ENCODE assay signal across 1 cellular context in genomic region chr17:78241277-78242023, GRCh38.
A peak's percentile ranks its signal among the peaks of the same experiment; 100 is the strongest.
TF ChIP-seq lines count a peak whose summit lies in the region.

No MANE protein-coding gene starts in this region.

TF ChIP-seq in H1, 55 proteins besides CTCF, POLR2A, EP300 and RAD21 (continued from another document):
- peak; percentile 98 for TF ChIP-seq SP1 (IDR thresholded peaks at IDR 0.05; ENCODE audit: low read depth, low read length)
- peak; percentile 86 for TF ChIP-seq MAX (IDR thresholded peaks at IDR 0.05)
- peak; percentile 83 for TF ChIP-seq CHD2 (IDR thresholded peaks at IDR 0.05; ENCODE audit: low read length)
- TF ChIP-seq EGR1 (IDR thresholded peaks at IDR 0.05; ENCODE audit: borderline replicate concordance, low read depth, low read length) = no peak
- peak; percentile 51; the same call in 1 of the 2 replicates for TF ChIP-seq E2F6 (IDR thresholded peaks at IDR 0.05)
